ENCODE assay signal across 23 cellular contexts in genomic region chr1:205978676-205979075, GRCh38. TPM values are rescaled to one million over a fixed set of nuclear protein-coding genes. Genes with fewer than 3 reads are reported as not detected.
DNase-seq lines count a peak whose midpoint lies in the region; ATAC-seq, FAIRE-seq and TF ChIP-seq lines count a peak whose summit lies in the region.
"Had no signal": no experiment of that assay in that cellular context is flagged by ENCODE, and none has a peak within 500 bp of the region (broad histone marks: within the 10 kb centered on the region; RNA-seq: fewer than 3 reads in every experiment).

No MANE protein-coding gene starts in this region.

- peak; percentile 11 for DNase-seq in activated CD4-positive, CD25-positive, alpha-beta regulatory T cell treated with anti-CD3 and anti-CD28 coated beads, Interleukin-2, amount 50 U/mL, for 72 hours
- DNase-seq in H1 (ENCODE audit: low read depth in 1 of 2, low spot score in 2 of 2) (no peak), omental fat pad (ENCODE audit: low spot score) (peak; percentile 8), OCI-M1 (lab: John Stamatoyannopoulos, UW) (no peak), uterus (no peak)
- DNase-seq: AML-193; CD4-positive, alpha-beta memory T cell; DMS153; DMS79; GDM1; H7; HFFc6 had no signal

- H3K4me1 ChIP-seq in H1 (replicated peaks in 1 of 4; ENCODE audit: control insufficient read depth in 3 of 4, insufficient read depth in 4 of 4, low read length in 3 of 4) (no peaks in the 10 kb centered on the region; a peak in 1 of 7 replicates), uterus (no peaks in the 10 kb centered on the region)

- H4K5ac ChIP-seq in H1 (ENCODE audit: insufficient read length, low read depth, low read length) = no peak overlapping the region

- peaks cover 5% of the 10 kb centered on the region for H3K79me1 ChIP-seq in H1 (ENCODE audit: low read depth, low read length)

- no peaks in the 10 kb centered on the region for H3K27me3 ChIP-seq in H1 (replicated peaks in 1 of 4; ENCODE audit: control insufficient read depth in 3 of 4, extremely low read depth in 1 of 4, insufficient read depth in 3 of 4, low read length in 3 of 4)
- no peaks in the 10 kb centered on the region for H3K27me3 ChIP-seq in uterus

- H2AK5ac ChIP-seq in H1 (ENCODE audit: low read depth, low read length) = no peak overlapping the region

- TF ChIP-seq RAD21 in H1 (IDR thresholded peaks at IDR 0.05 in 1 of 2, conservative IDR thresholded peaks at IDR 0.05 in 1 of 2; ENCODE audit: low read depth in 2 of 2, low read length in 2 of 2) = no peak

- H3K79me2 ChIP-seq in H1 (ENCODE audit: control insufficient read depth in 1 of 2, insufficient read depth in 2 of 2, low read length in 2 of 2) = no peaks in the 10 kb centered on the region

- H3K23ac ChIP-seq in H1 (ENCODE audit: insufficient read length) = no peak overlapping the region

- no peak for TF ChIP-seq POLR2A in H1 (IDR thresholded peaks at IDR 0.05; ENCODE audit: control extremely low read depth in 1 of 2, low read depth in 2 of 2, low read length in 2 of 2)
- TF ChIP-seq POLR2A in uterus (IDR thresholded peaks at IDR 0.05) = no peak

- no peak overlapping the region for H2BK20ac ChIP-seq in H1 (ENCODE audit: low read length)

- no peak for ATAC-seq in activated CD4-positive, CD25-positive, alpha-beta regulatory T cell treated with anti-CD3 and anti-CD28 coated beads, Interleukin-2, amount 50 U/mL, for 24 hours
- ATAC-seq in omental fat pad (ENCODE audit: low FRiP score) = no peak
- no peak for ATAC-seq in HG02973 (IDR thresholded peaks at IDR 0.05; ENCODE audit: unreplicated experiment)
- ATAC-seq: GM23338, HCT116 had no signal

- TF ChIP-seq CTCF in H1 (IDR thresholded peaks at IDR 0.05; ENCODE audit: control extremely low read depth in 1 of 3, insufficient read depth in 1 of 3, low read depth in 1 of 3, low read length in 3 of 3) (no peak), omental fat pad (IDR thresholded peaks at IDR 0.05) (no peak), uterus (IDR thresholded peaks at IDR 0.05) (no peak)

- H3K4me2 ChIP-seq in H1 (ENCODE audit: insufficient read depth in 1 of 2, low read depth in 2 of 2, low read length in 2 of 2) = no peak overlapping the region
- H3K4me2 ChIP-seq: A549, GM23338 had no signal

- H4K8ac ChIP-seq in H1 (ENCODE audit: extremely low read depth, insufficient read depth, low read length) = peak overlapping the region; percentile 39

- no peak overlapping the region for H3K18ac ChIP-seq in H1 (ENCODE audit: extremely low read depth, low read length)

- H3K27ac ChIP-seq in H1 (ENCODE audit: low read depth, low read length) (no peak overlapping the region), uterus (no peak overlapping the region)
- H3K27ac ChIP-seq: 22Rv1, A549, C4-2B had no signal

- 86% methylated on average over 7 of the region's 7 CpGs; no CpG with 5 or more reads in 1 of the 2 experiments for WGBS in H1 (ENCODE audit: extremely low coverage in 1 of 2, insufficient coverage in 1 of 2, insufficient read length in 1 of 2, insufficient replicate concordance in 2 of 2, low coverage in 1 of 2, low lambda C conversion rate in 2 of 2, missing lambda C conversion rate in 1 of 2), 2 experiments

- peaks cover 0 to 16% of the 10 kb centered on the region in 2 experiments for H4K20me1 ChIP-seq in H1 (replicated peaks in 1 of 2; ENCODE audit: control insufficient read depth in 1 of 2, insufficient read depth in 2 of 2, low read length in 2 of 2)

- H3K4ac ChIP-seq in H1 (replicated peaks; ENCODE audit: insufficient read length, low read depth, low read length) = no peak overlapping the region

- POLR2A ChIA-PET in H1 (lab: Charles Lee; ENCODE audit: partially characterized antibody) = no interaction called here

- no peak overlapping the region for H4K91ac ChIP-seq in H1 (replicated peaks; ENCODE audit: insufficient read length, low read length)

- H3K4me3 ChIP-seq in H1 (ENCODE audit: extremely low read depth in 1 of 4, insufficient read depth in 2 of 4, low read depth in 3 of 4, low read length in 4 of 4) (no peak overlapping the region), uterus (no peak overlapping the region)
- H3K4me3 ChIP-seq: A549, GM23338 had no signal

- no peak overlapping the region for H3K9ac ChIP-seq in H1 (replicated peaks in 1 of 4; ENCODE audit: extremely low read depth in 1 of 4, low read depth in 3 of 4, low read length in 3 of 4)

- no peak for FAIRE-seq in H1 (lab: Jason Lieb, UNC)
- FAIRE-seq: A549, GM12892, GM18507 had no signal

- TF ChIP-seq EP300 in H1 (IDR thresholded peaks at IDR 0.05; ENCODE audit: borderline replicate concordance in 1 of 2, low read depth in 2 of 2, low read length in 2 of 2) = no peak

- CTCF ChIA-PET in H1 (lab: Charles Lee; ENCODE audit: partially characterized antibody) = interaction anchor here (0.7 to 13.6 kb wide), 24 partner anchors 8 to 390 kb away, joined by 3 to 394 read pairs (median 20); partner anchors contain the start of genes RAB29 and SLC26A9

- H2AFZ ChIP-seq in H1 (ENCODE audit: low read length) = no peak overlapping the region
- H2AFZ ChIP-seq: GM23338 had no signal

- H2BK15ac ChIP-seq in H1 (ENCODE audit: low read length) = no peak overlapping the region

- intact Hi-C loops in uterus (cut with DNase I; ENCODE audit: low total_unique reads) = loop anchor here (5.0 kb wide), 1 partner anchor 186 kb away; no protein-coding TSS in a partner anchor

- no peak overlapping the region for H3K14ac ChIP-seq in H1 (ENCODE audit: insufficient read length)

- H2BK5ac ChIP-seq in H1 (ENCODE audit: low read depth, low read length) = no peak overlapping the region

- H3K36me3 ChIP-seq in H1 (ENCODE audit: control insufficient read depth in 2 of 4, insufficient read depth in 4 of 4, low read length in 3 of 4) = no peaks in the 10 kb centered on the region; a peak in 1 of 8 replicates
- no peaks in the 10 kb centered on the region for H3K36me3 ChIP-seq in uterus

- H2BK120ac ChIP-seq in H1 (replicated peaks; ENCODE audit: low read depth, low read length) = no peak overlapping the region

- H2BK12ac ChIP-seq in H1 (ENCODE audit: low read depth, low read length) = no peak overlapping the region

- H3K9me3 ChIP-seq in H1 (ENCODE audit: insufficient read depth in 2 of 2, low read depth in 1 of 2, low read length in 1 of 2) = peaks cover 0 to 3% of the 10 kb centered on the region in 2 experiments; a peak in 1 of 4 replicates
- no peaks in the 10 kb centered on the region for H3K9me3 ChIP-seq in uterus
- H3K9me3 ChIP-seq: A549 had no signal

- no peak overlapping the region for H3K56ac ChIP-seq in H1 (replicated peaks; ENCODE audit: insufficient read length, low read depth, low read length)

- H3K23me2 ChIP-seq in H1 (ENCODE audit: low read depth, low read length) = peaks cover 15% of the 10 kb centered on the region

RNA-seq across cellular contexts. Expression of gene RAB7B, which starts 24.5 kb away (rescaled TPM):
- not detected in 2 replicates for total RNA-seq in H1 (2021; fragmentation: NEBNext Ultra II Directional; extraction: Animal tissue kit (Norgen Biotek cat#: 25700))
- 0.05 and 0.06 TPM in 2 replicates for polyA plus RNA-seq in H1 (2011; rRNA removed)
- polyA plus RNA-seq in H1 (2011; cell fraction: cytosol; rRNA removed) = 0.04 TPM
- 0.06 TPM for polyA plus RNA-seq in H1 (2011; cell fraction: nucleus; rRNA removed)
- polyA plus RNA-seq in H1 (2012, experiment 1 of 2) = not detected in 4 replicates
- 0.07 TPM for polyA plus RNA-seq in H1 (2012, experiment 2 of 2)
- not detected for polyA plus RNA-seq in H1 (2013, experiment 1 of 2)
- not detected for polyA plus RNA-seq in H1 (2013, experiment 2 of 2)
- 0.17 TPM in 1 of 2 replicates, not detected in the other for polyA minus RNA-seq in H1 (2011; rRNA and poly(A)+ RNA removed)
- not detected for polyA minus RNA-seq in H1 (2011; cell fraction: cytosol; rRNA and poly(A)+ RNA removed)
- polyA minus RNA-seq in H1 (2011; cell fraction: nucleus; rRNA and poly(A)+ RNA removed) = not detected
- total RNA-seq in omental fat pad (10 to 100 TPM in 2 of 4 donors, 1 to 10 TPM in 2; 3.2 to 62.0 (median 16.6) TPM), uterus (10 to 100 TPM in 2 of 4 donors, 1 to 10 TPM in 1, under 1 TPM in 1; 0.26 to 22.5 (median 8.0) TPM)
- total RNA-seq: GM23338, H7 had no signal
- polyA plus RNA-seq: CD4-positive, alpha-beta memory T cell; GM23338 had no signal

RNA-seq across cellular contexts. Expression of gene SLC26A9, which starts 35.4 kb away (rescaled TPM):
- total RNA-seq in H1 (2021; fragmentation: NEBNext Ultra II Directional; extraction: Animal tissue kit (Norgen Biotek cat#: 25700)) = not detected in 2 replicates
- 0.03 TPM in 1 of 2 replicates, not detected in the other for polyA plus RNA-seq in H1 (2011; rRNA removed)
- polyA plus RNA-seq in H1 (2011; cell fraction: cytosol; rRNA removed) = 0.04 TPM
- polyA plus RNA-seq in H1 (2011; cell fraction: nucleus; rRNA removed) = 0.07 TPM
- 0.09 TPM in 1 of 4 replicates, not detected in the others for polyA plus RNA-seq in H1 (2012, experiment 1 of 2)
- polyA plus RNA-seq in H1 (2012, experiment 2 of 2) = not detected
- 0.08 TPM for polyA plus RNA-seq in H1 (2013, experiment 1 of 2)
- 0.02 TPM for polyA plus RNA-seq in H1 (2013, experiment 2 of 2)
- polyA minus RNA-seq in H1 (2011; rRNA and poly(A)+ RNA removed) = 0.02 TPM in 1 of 2 replicates, not detected in the other
- not detected for polyA minus RNA-seq in H1 (2011; cell fraction: cytosol; rRNA and poly(A)+ RNA removed)
- not detected for polyA minus RNA-seq in H1 (2011; cell fraction: nucleus; rRNA and poly(A)+ RNA removed)
- total RNA-seq in omental fat pad (under 1 TPM in 2 of 4 donors, not detected in 2; 0.24 to 0.37 TPM), uterus (not detected)
- total RNA-seq: CD4-positive, alpha-beta memory T cell; Daoy; GM23338; H7; HFFc6 had no signal
- polyA plus RNA-seq: BJ; CD4-positive, alpha-beta memory T cell; GM23338 had no signal

RNA-seq across cellular contexts. Expression of gene CTSE, which starts 45.0 kb away (rescaled TPM):
- not detected in 2 replicates for total RNA-seq in H1 (2021; fragmentation: NEBNext Ultra II Directional; extraction: Animal tissue kit (Norgen Biotek cat#: 25700))
- polyA plus RNA-seq in H1 (2011; rRNA removed) = 0.03 TPM in 1 of 2 replicates, not detected in the other
- polyA plus RNA-seq in H1 (2011; cell fraction: cytosol; rRNA removed) = not detected
- polyA plus RNA-seq in H1 (2011; cell fraction: nucleus; rRNA removed) = not detected
- polyA plus RNA-seq in H1 (2012, experiment 1 of 2) = not detected in 4 replicates
- not detected for polyA plus RNA-seq in H1 (2012, experiment 2 of 2)
- polyA plus RNA-seq in H1 (2013, experiment 1 of 2) = not detected
- polyA plus RNA-seq in H1 (2013, experiment 2 of 2) = not detected
- not detected in 2 replicates for polyA minus RNA-seq in H1 (2011; rRNA and poly(A)+ RNA removed)
- polyA minus RNA-seq in H1 (2011; cell fraction: cytosol; rRNA and poly(A)+ RNA removed) = not detected
- not detected for polyA minus RNA-seq in H1 (2011; cell fraction: nucleus; rRNA and poly(A)+ RNA removed)
- total RNA-seq in omental fat pad (not detected), uterus (under 1 TPM in 1 of 4 donors, not detected in 3; 0.21 TPM)
- total RNA-seq: CD4-positive, alpha-beta memory T cell; Daoy; GM23338; H7; HFFc6 had no signal
- polyA plus RNA-seq: A549; BJ; CD4-positive, alpha-beta memory T cell; GM23338 had no signal

Comparison
In these comparisons a context has a peak if more than half of its experiments do, and no peak if none do; other contexts are left out.
1. DNase-seq: peak in activated CD4-positive, CD25-positive, alpha-beta regulatory T cell treated with anti-CD3 and anti-CD28 coated beads, Interleukin-2, amount 50 U/mL, for 72 hours (single experiment) and omental fat pad (single experiment); none in H1 (0 of 2), OCI-M1 (single experiment) and uterus (0 of 2).